13 cellular contexts compared by ENCODE assay signal in genomic region chr7:151537818-151538561, GRCh38. TPM values are rescaled to one million over a fixed set of nuclear protein-coding genes. Genes with fewer than 3 reads are reported as not detected.
A peak's percentile ranks its signal among the peaks of the same experiment; 100 is the strongest.
DNase-seq lines count a peak whose midpoint lies in the region; ATAC-seq and TF ChIP-seq lines count a peak whose summit lies in the region.
"Had no signal": no experiment of that assay in that cellular context is flagged by ENCODE, and none has a peak within 500 bp of the region (broad histone marks: within the 10 kb centered on the region; RNA-seq: fewer than 3 reads in every experiment).

No MANE protein-coding gene starts in this region.

- no peak overlapping the region for H3K9ac ChIP-seq in parathyroid adenoma

- H3K27me3 Mint-ChIP-seq in GM23338 (ENCODE audit: insufficient read depth, low read depth, poor library complexity) (peaks cover 12% of the 10 kb centered on the region), chondrocyte (ENCODE audit: low read depth) (no peaks in the 10 kb centered on the region)

- 0 out of 3 replicates have a peak, but pooled peaks cover 2% of the 10 kb centered on the region for H3K36me3 Mint-ChIP-seq in GM23338 (ENCODE audit: low read depth)
- H3K36me3 Mint-ChIP-seq in chondrocyte (ENCODE audit: low read depth), result no peaks in the 10 kb centered on the region
- H3K36me3 Mint-ChIP-seq: natural killer cell treated with Interleukin-12 subunit alpha and Interleukin-12 subunit beta and Interleukin-15 and Interleukin-18, amount 100 ng/mL, for 72 hours had no signal

- peaks cover 0 to 25% of the 10 kb centered on the region in 2 donors for H3K4me1 ChIP-seq in adrenal gland (replicated peaks in 1 of 2)
- peaks cover 0 to 19% (median 8%) of the 10 kb centered on the region in 12 donors for H3K4me1 ChIP-seq in heart left ventricle
- no peaks in the 10 kb centered on the region for H3K4me1 ChIP-seq in parathyroid adenoma
- H3K4me1 ChIP-seq in GM23338 (ENCODE audit: insufficient read depth), result no peaks in the 10 kb centered on the region

- H3K4me1 Mint-ChIP-seq in GM23338 (peaks cover 16% of the 10 kb centered on the region), chondrocyte (ENCODE audit: low read depth) (peaks cover 20% of the 10 kb centered on the region)

- H3K27me3 ChIP-seq in adrenal gland (no peaks in the 10 kb centered on the region), heart left ventricle (no peaks in the 10 kb centered on the region), parathyroid adenoma (ENCODE audit: control insufficient read depth, insufficient read depth, low read length) (no peaks in the 10 kb centered on the region), GM23338 (ENCODE audit: insufficient read depth) (no peaks in the 10 kb centered on the region)

- TF ChIP-seq POLR2A in adrenal gland (IDR thresholded peaks at IDR 0.05) (peak in 1 of 2 donors; percentile 11), heart left ventricle (IDR thresholded peaks at IDR 0.05) (no peak)

- H3K9me2 ChIP-seq in GM23338 (ENCODE audit: insufficient read depth), result no peaks in the 10 kb centered on the region

- H3K27ac Mint-ChIP-seq in GM23338, result no peak overlapping the region
- H3K27ac Mint-ChIP-seq in chondrocyte (ENCODE audit: unreplicated experiment), result no peak overlapping the region
- H3K27ac Mint-ChIP-seq: dendritic cell treated with granulocyte-macrophage colony-stimulating factor and Interleukin-4, amounts not matched to agents 40 ng/mL and 50 ng/mL, for 4 days; natural killer cell treated with Interleukin-12 subunit alpha and Interleukin-12 subunit beta and Interleukin-15 and Interleukin-18, amount 100 ng/mL, for 72 hours had no signal

- H4K20me1 ChIP-seq in GM23338 (replicated peaks; ENCODE audit: insufficient read depth), result no peaks in the 10 kb centered on the region

- no peaks in the 10 kb centered on the region for H3F3A ChIP-seq in GM23338 (replicated peaks; ENCODE audit: low read depth)

- intact Hi-C loops in adrenal gland (cut with DNase I) (no loop called here), heart left ventricle (cut with DNase I) (no loop called here), posterior vena cava (cut with DNase I) (no loop called here)

- H3K9me3 Mint-ChIP-seq in GM23338 (peaks cover 3% of the 10 kb centered on the region; the same call in 1 of the 3 replicates), chondrocyte (ENCODE audit: low read depth) (peaks cover 3% of the 10 kb centered on the region)
- H3K9me3 Mint-ChIP-seq: dendritic cell treated with granulocyte-macrophage colony-stimulating factor and Interleukin-4, amounts not matched to agents 40 ng/mL and 50 ng/mL, for 4 days; natural killer cell treated with Interleukin-12 subunit alpha and Interleukin-12 subunit beta and Interleukin-15 and Interleukin-18, amount 100 ng/mL, for 72 hours had no signal

- H3K27ac ChIP-seq in adrenal gland (peak overlapping the region in 4 of 5 donors; percentile 6 to 76 (median 41)), heart left ventricle (peak overlapping the region in 3 of 12 donors; percentile 4 to 69 (median 26)), parathyroid adenoma (no peak overlapping the region), GM23338 (ENCODE audit: low read depth) (no peak overlapping the region)

- no peaks in the 10 kb centered on the region for H3K36me3 ChIP-seq in adrenal gland (replicated peaks in 1 of 2)
- no peaks in the 10 kb centered on the region for H3K36me3 ChIP-seq in heart left ventricle
- H3K36me3 ChIP-seq in parathyroid adenoma (ENCODE audit: control insufficient read depth, insufficient read depth, low read length), result no peaks in the 10 kb centered on the region
- H3K36me3 ChIP-seq in GM23338 (ENCODE audit: insufficient read depth), result no peaks in the 10 kb centered on the region

- WGBS in adrenal gland, 4 donors, result 13 to 28% (median 23%) methylated on average over 8 of the region's 8 CpGs
- 30 to 40% (median 33%) methylated on average over 8 of the region's 8 CpGs for WGBS in heart left ventricle, 4 donors

- no peaks in the 10 kb centered on the region for H3K79me2 ChIP-seq in parathyroid adenoma
- H3K79me2 ChIP-seq in GM23338 (replicated peaks; ENCODE audit: insufficient read depth), result no peaks in the 10 kb centered on the region

- TF ChIP-seq CTCF in adrenal gland (IDR thresholded peaks at IDR 0.05), result no peak
- no peak for TF ChIP-seq CTCF in heart left ventricle (IDR thresholded peaks at IDR 0.05)
- TF ChIP-seq CTCF in parathyroid adenoma (IDR thresholded peaks at IDR 0.05), result no peak
- no peak for TF ChIP-seq CTCF in GM23338 (conservative IDR thresholded peaks at IDR 0.05; ENCODE audit: low read depth in 2 of 2)
- TF ChIP-seq CTCF in chondrocyte (IDR thresholded peaks at IDR 0.05), result no peak

- in situ Hi-C loops in G401 (cut with HindIII; ENCODE audit: low sequenced_read_pairs), result no loop called here

- H3K9me3 ChIP-seq in adrenal gland (replicated peaks in 1 of 3) (no peaks in the 10 kb centered on the region), heart left ventricle (no peaks in the 10 kb centered on the region), parathyroid adenoma (ENCODE audit: control insufficient read depth, low read length) (no peaks in the 10 kb centered on the region)

- no peak overlapping the region for H3K4me3 ChIP-seq in adrenal gland
- H3K4me3 ChIP-seq in heart left ventricle, result no peak overlapping the region
- H3K4me3 ChIP-seq in parathyroid adenoma (ENCODE audit: low read depth, low read length), result no peak overlapping the region
- no peak overlapping the region for H3K4me3 ChIP-seq in GM23338

- ATAC-seq in heart left ventricle (peak; percentile 43 to 83 (median 78)), GM23338 (no peak), HG03175 (IDR thresholded peaks at IDR 0.05; ENCODE audit: unreplicated experiment) (no peak)

- H3K4me2 ChIP-seq in parathyroid adenoma (ENCODE audit: low read length) (no peak overlapping the region), GM23338 (no peak overlapping the region)

- DNase-seq in G401 (ENCODE audit: low spot score), result peak; percentile 76
- DNase-seq in adrenal gland, result peak in 6 of 7 donors; percentile 35 to 73 (median 52)
- no peak for DNase-seq in heart left ventricle
- DNase-seq in GM23338 (ENCODE audit: low spot score), result no peak
- DNase-seq in chondrocyte (ENCODE audit: low spot score), result no peak
- no peak for DNase-seq in posterior vena cava (ENCODE audit: low spot score)
- DNase-seq: activated CD4-positive, CD25-positive, alpha-beta regulatory T cell treated with anti-CD3 and anti-CD28 coated beads, Interleukin-2, amount 50 U/mL, for 72 hours; NCI-H526 treated with DMSO at 0.1 percent for 48 hours; stimulated activated CD4-positive, alpha-beta T cell treated with anti-CD3 and anti-CD28 coated beads, Interleukin-4, amount 100 ng/mL, for 24 hours had no signal

- peak overlapping the region; percentile 19 for H2AFZ ChIP-seq in parathyroid adenoma
- no peak overlapping the region for H2AFZ ChIP-seq in GM23338

- H3K4me3 Mint-ChIP-seq in GM23338 (no peak overlapping the region), chondrocyte (ENCODE audit: unreplicated experiment) (no peak overlapping the region)
- H3K4me3 Mint-ChIP-seq: dendritic cell treated with granulocyte-macrophage colony-stimulating factor and Interleukin-4, amounts not matched to agents 40 ng/mL and 50 ng/mL, for 4 days had no signal

TF ChIP-seq in GM23338, 12 proteins besides CTCF, POLR2A, EP300 and RAD21:
- TF ChIP-seq EZH2phosphoT487 (IDR thresholded peaks at IDR 0.05; ENCODE audit: unreplicated experiment) (no peak), STAT1 (IDR thresholded peaks at IDR 0.05; ENCODE audit: unreplicated experiment) (no peak), ETS1 (IDR thresholded peaks at IDR 0.05) (no peak), ZNF114 (CRISPR knock-in tag; IDR thresholded peaks at IDR 0.05) (no peak), ZNF331 (CRISPR knock-in tag; IDR thresholded peaks at IDR 0.05; ENCODE audit: low read depth) (no peak), EZH2 (IDR thresholded peaks at IDR 0.05; ENCODE audit: low read depth, unreplicated experiment) (no peak), CREB1 (CRISPR knock-in tag; IDR thresholded peaks at IDR 0.05; ENCODE audit: low read depth) (no peak), POLR2AphosphoS5 (IDR thresholded peaks at IDR 0.05; ENCODE audit: low read depth) (no peak), JUNB (IDR thresholded peaks at IDR 0.05; ENCODE audit: unreplicated experiment) (no peak)
TF ChIP-seq in GM23338: peak in this region for 0.

RNA-seq across cellular contexts. Expression of gene RHEB, which starts 18.3 kb away (rescaled TPM):
- 127 and 156 TPM in 2 replicates for total RNA-seq in G401 (2014; rRNA removed; shearing (Covaris generic))
- 100 to 1,000 TPM in 6 of 8 donors, 10 to 100 TPM in 2; 83.8 to 177 (median 136) TPM for total RNA-seq in adrenal gland
- 100 to 1,000 TPM in 2 of 3 donors, 10 to 100 TPM in 1; 66.3 to 309 (median 105) TPM for polyA plus RNA-seq in adrenal gland
- 100 to 1,000 TPM in 6 of 9 donors, 10 to 100 TPM in 3; 81.4 to 155 (median 106) TPM for total RNA-seq in heart left ventricle
- 100 to 1,000 TPM in 1 of 2 donors, 10 to 100 TPM in 1; 90.1 to 153 TPM for polyA plus RNA-seq in heart left ventricle
- total RNA-seq in GM23338 (2014; rRNA removed; shearing (Covaris generic)), result 94.0 and 101 TPM in 2 replicates
- 209 and 239 TPM in 2 replicates for polyA plus RNA-seq in GM23338 (2016; fragmentation: Nextera tagmentation; extraction: Ambion mirVana)
- total RNA-seq in chondrocyte, result 111 to 126 TPM (median 123 TPM) in 3 replicates
- 100 to 1,000 TPM; 119 to 138 TPM for total RNA-seq in posterior vena cava

Comparison
In these comparisons a context has a peak if more than half of its experiments do, and no peak if none do; other contexts are left out.
1. DNase-seq: peak in G401 (single experiment) and adrenal gland (6 of 7); none in heart left ventricle (0 of 5), GM23338 (single experiment), chondrocyte (single experiment) and posterior vena cava (single experiment).
2. H3K27ac ChIP-seq: peak in adrenal gland (4 of 5); none in parathyroid adenoma (single experiment) and GM23338 (single experiment).
3. ATAC-seq: peak in heart left ventricle (4 of 4); none in GM23338 (single experiment) and HG03175 (single experiment).